ENCODE assay signal across 8 cellular contexts in the genomic region with DNA sequence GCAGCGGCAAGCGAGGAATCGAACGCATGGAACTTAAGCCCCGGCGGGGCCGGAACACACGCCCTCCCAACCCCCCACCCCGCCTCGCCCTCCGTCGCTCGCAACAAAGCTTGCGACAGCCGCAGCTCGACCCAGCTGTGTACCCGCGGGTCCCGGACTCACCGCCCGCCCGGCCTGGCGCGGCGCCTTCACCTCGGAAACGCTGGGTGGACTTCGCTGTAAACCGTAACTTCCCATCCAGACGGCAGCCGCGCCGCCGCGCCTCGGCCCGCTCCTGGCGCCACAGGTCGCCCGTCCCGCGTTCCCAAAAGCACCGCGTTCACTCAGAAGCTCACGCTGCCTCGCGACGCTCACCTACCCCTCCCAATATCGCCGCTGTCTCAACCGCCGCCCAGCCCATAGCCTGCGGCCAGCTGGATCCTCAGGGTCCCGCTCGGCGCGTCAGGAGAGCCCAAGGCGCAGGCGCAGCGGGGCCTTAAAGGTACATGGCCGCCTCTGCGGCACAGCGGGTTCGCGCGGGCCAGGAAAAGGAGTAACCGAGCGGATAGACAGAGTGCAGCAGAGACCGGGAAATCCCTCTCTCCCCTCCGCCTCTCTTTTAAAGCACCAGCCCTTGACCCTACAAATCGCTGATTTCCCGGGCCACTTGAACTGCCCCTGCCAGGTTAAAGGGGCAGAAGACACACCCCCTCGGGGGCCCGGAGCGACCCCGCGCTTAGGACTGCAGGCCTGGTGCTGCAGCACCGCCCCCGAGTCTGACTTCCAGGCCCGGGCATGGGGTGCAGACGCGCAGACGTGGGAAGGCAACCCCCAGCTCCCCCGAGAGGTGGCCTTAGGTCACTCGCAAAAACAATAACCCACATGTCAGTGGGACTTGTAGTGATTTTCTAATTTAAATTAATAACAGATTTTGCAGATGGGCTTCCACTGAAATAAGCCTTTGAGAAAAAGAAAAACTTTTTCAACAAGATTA. TPM values are rescaled to one million over a fixed set of nuclear protein-coding genes. Genes with fewer than 3 reads are reported as not detected.
DNase-seq lines count a peak whose midpoint lies in the region; ATAC-seq and TF ChIP-seq lines count a peak whose summit lies in the region.
"Not testable (repeated sequence)": the region's sequence is repeated elsewhere in the genome, so short reads cannot be mapped to it uniquely, and the experiment has no call there.

NBPF9 (minus strand) TSS at position 443 of the 973 bp plus-strand sequence. CDS start 21,412 bp downstream, outside the sequence.

- intact Hi-C loops in dendritic cell treated with granulocyte-macrophage colony-stimulating factor and Interleukin-4, amounts not matched to agents 40 ng/mL and 50 ng/mL, for 4 days (cut with micrococcal nuclease) = not testable (repeated sequence)

- TF ChIP-seq RAD21 in liver (IDR thresholded peaks at IDR 0.05) = peak in 1 of 2 donors; percentile 10

- H3K27ac ChIP-seq in liver (ENCODE audit: low read depth in 1 of 2, low read length in 2 of 2) = not testable (repeated sequence)

- WGBS in liver = under 1% methylated on average over 43 of the region's 85 CpGs

- H3K27me3 Mint-ChIP-seq in dendritic cell treated with granulocyte-macrophage colony-stimulating factor and Interleukin-4, amounts not matched to agents 40 ng/mL and 50 ng/mL, for 4 days = not testable (repeated sequence)

- not testable (repeated sequence) for H3K9ac ChIP-seq in liver (ENCODE audit: low read depth in 1 of 2, low read length in 2 of 2)

- not testable (repeated sequence) for H3K27me3 ChIP-seq in liver (ENCODE audit: control insufficient read depth in 4 of 4, insufficient read depth in 4 of 4, low read length in 3 of 4)

- in situ Hi-C loops in ACHN (cut with HindIII; ENCODE audit: low pct_ligation_motif_present, low pct_unique_long_range_greater_than_20kb, low sequenced_read_pairs) = not testable (repeated sequence)

- not testable (repeated sequence) for TF ChIP-seq CTCF in liver (IDR thresholded peaks at IDR 0.05; ENCODE audit: low read depth, low read length, missing input control)

- H3K36me3 ChIP-seq in liver (ENCODE audit: control insufficient read depth in 4 of 4, insufficient read depth in 3 of 4, low read depth in 1 of 4, low read length in 3 of 4) = not testable (repeated sequence)

- H3K36me3 Mint-ChIP-seq in dendritic cell treated with granulocyte-macrophage colony-stimulating factor and Interleukin-4, amounts not matched to agents 40 ng/mL and 50 ng/mL, for 4 days (ENCODE audit: low read depth) = not testable (repeated sequence)

- peak within 1 kb of the TSS; percentile 91 for H3K27ac Mint-ChIP-seq in dendritic cell treated with granulocyte-macrophage colony-stimulating factor and Interleukin-4, amounts not matched to agents 40 ng/mL and 50 ng/mL, for 4 days

- DNase-seq in ACHN (peak; percentile 32), NCI-H526 treated with DMSO at 0.1 percent for 48 hours (lab: John Stamatoyannopoulos, UW) (peak; percentile 67)
- DNase-seq in activated CD4-positive, alpha-beta T cell treated with anti-CD3 and anti-CD28 coated beads, Interleukin-2, amount 50 U/mL, for 48 hours = peak; percentile 56 to 65
- DNase-seq in stimulated activated CD4-positive, alpha-beta T cell treated with anti-CD3 and anti-CD28 coated beads, Interleukin-12 subunit alpha, Interleukin-12 subunit beta, amount 100 ng/mL, for 48 hours (ENCODE audit: low read depth in 2 of 3, low spot score in 1 of 3) = peak; percentile 12 to 25 (median 19)

- not testable (repeated sequence) for H3K9me3 Mint-ChIP-seq in dendritic cell treated with granulocyte-macrophage colony-stimulating factor and Interleukin-4, amounts not matched to agents 40 ng/mL and 50 ng/mL, for 4 days

- ATAC-seq in GM19324 (IDR thresholded peaks at IDR 0.05; ENCODE audit: low FRiP score, unreplicated experiment) (peak; percentile 96), HG03103 (IDR thresholded peaks at IDR 0.05; ENCODE audit: low read depth, unreplicated experiment) (peak; percentile 93)

- not testable (repeated sequence) for H3K4me1 Mint-ChIP-seq in dendritic cell treated with granulocyte-macrophage colony-stimulating factor and Interleukin-4, amounts not matched to agents 40 ng/mL and 50 ng/mL, for 4 days (ENCODE audit: low read depth)

- peak within 1 kb of the TSS in 1 of 3 donors; percentile 43 for H3K4me3 ChIP-seq in liver (ENCODE audit: low read depth in 1 of 3, low read length in 3 of 3)

- peak within 1 kb of the TSS; percentile 97 for H3K4me3 Mint-ChIP-seq in dendritic cell treated with granulocyte-macrophage colony-stimulating factor and Interleukin-4, amounts not matched to agents 40 ng/mL and 50 ng/mL, for 4 days

- not testable (repeated sequence) for H3K9me3 ChIP-seq in liver (ENCODE audit: control insufficient read depth in 4 of 4, low read length in 3 of 4)

- H3K4me1 ChIP-seq in liver (ENCODE audit: control insufficient read depth in 4 of 4, insufficient read depth in 4 of 4, low read length in 3 of 4) = not testable (repeated sequence)

TF ChIP-seq in liver, 16 proteins besides CTCF, POLR2A, EP300 and RAD21:
- peak; percentile 26 for TF ChIP-seq YY1 (IDR thresholded peaks at IDR 0.05)
TF ChIP-seq in liver: peak in this region for 1; not testable (repeated sequence) for 15.

RNA-seq across cellular contexts. Expression of gene NBPF9, which starts in this region (rescaled TPM):
- total RNA-seq in liver = 10 to 100 TPM in 1 of 2 donors, 1 to 10 TPM in 1; 4.5 to 27.3 TPM
- 10 to 100 TPM in 1 of 2 donors, 1 to 10 TPM in 1; 8.0 to 13.5 TPM for polyA plus RNA-seq in liver
